1 cellular context compared by ENCODE assay signal in the genomic region with DNA sequence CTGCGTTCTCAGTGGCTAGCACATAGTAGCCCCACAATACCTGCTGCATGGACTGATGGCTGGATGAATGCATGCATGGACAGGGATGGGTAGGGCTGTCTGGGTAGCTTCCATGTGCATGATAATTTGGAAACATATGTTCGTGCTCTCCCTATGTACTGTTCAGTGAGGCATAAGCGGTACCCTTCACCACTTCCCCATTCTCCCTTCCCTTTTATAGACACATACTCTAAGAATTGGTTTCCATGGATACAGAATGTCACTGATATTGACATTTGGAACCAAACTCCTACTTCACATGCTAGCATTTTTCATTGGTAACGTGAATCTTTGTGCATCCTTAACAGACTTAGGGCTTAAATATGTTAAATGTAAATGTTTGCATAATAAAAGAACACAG.
TF ChIP-seq lines count a peak whose summit lies in the region.

No MANE protein-coding gene starts in this region.

TF ChIP-seq in GM12878, 131 proteins besides CTCF, POLR2A, EP300 and RAD21 (continued from another document and continues in another):
- TF ChIP-seq, protein P1, sequence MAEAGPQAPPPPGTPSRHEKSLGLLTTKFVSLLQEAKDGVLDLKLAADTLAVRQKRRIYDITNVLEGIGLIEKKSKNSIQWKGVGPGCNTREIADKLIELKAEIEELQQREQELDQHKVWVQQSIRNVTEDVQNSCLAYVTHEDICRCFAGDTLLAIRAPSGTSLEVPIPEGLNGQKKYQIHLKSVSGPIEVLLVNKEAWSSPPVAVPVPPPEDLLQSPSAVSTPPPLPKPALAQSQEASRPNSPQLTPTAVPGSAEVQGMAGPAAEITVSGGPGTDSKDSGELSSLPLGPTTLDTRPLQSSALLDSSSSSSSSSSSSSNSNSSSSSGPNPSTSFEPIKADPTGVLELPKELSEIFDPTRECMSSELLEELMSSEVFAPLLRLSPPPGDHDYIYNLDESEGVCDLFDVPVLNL (IDR thresholded peaks at IDR 0.05; ENCODE audit: low read depth, low read length), result no peak
- TF ChIP-seq, protein P2, sequence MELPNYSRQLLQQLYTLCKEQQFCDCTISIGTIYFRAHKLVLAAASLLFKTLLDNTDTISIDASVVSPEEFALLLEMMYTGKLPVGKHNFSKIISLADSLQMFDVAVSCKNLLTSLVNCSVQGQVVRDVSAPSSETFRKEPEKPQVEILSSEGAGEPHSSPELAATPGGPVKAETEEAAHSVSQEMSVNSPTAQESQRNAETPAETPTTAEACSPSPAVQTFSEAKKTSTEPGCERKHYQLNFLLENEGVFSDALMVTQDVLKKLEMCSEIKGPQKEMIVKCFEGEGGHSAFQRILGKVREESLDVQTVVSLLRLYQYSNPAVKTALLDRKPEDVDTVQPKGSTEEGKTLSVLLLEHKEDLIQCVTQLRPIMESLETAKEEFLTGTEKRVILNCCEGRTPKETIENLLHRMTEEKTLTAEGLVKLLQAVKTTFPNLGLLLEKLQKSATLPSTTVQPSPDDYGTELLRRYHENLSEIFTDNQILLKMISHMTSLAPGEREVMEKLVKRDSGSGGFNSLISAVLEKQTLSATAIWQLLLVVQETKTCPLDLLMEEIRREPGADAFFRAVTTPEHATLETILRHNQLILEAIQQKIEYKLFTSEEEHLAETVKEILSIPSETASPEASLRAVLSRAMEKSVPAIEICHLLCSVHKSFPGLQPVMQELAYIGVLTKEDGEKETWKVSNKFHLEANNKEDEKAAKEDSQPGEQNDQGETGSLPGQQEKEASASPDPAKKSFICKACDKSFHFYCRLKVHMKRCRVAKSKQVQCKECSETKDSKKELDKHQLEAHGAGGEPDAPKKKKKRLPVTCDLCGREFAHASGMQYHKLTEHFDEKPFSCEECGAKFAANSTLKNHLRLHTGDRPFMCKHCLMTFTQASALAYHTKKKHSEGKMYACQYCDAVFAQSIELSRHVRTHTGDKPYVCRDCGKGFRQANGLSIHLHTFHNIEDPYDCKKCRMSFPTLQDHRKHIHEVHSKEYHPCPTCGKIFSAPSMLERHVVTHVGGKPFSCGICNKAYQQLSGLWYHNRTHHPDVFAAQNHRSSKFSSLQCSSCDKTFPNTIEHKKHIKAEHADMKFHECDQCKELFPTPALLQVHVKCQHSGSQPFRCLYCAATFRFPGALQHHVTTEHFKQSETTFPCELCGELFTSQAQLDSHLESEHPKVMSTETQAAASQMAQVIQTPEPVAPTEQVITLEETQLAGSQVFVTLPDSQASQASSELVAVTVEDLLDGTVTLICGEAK (IDR thresholded peaks at IDR 0.05; ENCODE audit: borderline replicate concordance), result no peak
- TF ChIP-seq MTA2 (IDR thresholded peaks at IDR 0.05; ENCODE audit: low read depth), result no peak
- TF ChIP-seq SUPT20H (IDR thresholded peaks at IDR 0.05; ENCODE audit: borderline replicate concordance, control insufficient read depth, low read depth, low read length), result no peak
- TF ChIP-seq, protein P3, sequence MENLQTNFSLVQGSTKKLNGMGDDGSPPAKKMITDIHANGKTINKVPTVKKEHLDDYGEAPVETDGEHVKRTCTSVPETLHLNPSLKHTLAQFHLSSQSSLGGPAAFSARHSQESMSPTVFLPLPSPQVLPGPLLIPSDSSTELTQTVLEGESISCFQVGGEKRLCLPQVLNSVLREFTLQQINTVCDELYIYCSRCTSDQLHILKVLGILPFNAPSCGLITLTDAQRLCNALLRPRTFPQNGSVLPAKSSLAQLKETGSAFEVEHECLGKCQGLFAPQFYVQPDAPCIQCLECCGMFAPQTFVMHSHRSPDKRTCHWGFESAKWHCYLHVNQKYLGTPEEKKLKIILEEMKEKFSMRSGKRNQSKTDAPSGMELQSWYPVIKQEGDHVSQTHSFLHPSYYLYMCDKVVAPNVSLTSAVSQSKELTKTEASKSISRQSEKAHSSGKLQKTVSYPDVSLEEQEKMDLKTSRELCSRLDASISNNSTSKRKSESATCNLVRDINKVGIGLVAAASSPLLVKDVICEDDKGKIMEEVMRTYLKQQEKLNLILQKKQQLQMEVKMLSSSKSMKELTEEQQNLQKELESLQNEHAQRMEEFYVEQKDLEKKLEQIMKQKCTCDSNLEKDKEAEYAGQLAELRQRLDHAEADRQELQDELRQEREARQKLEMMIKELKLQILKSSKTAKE (IDR thresholded peaks at IDR 0.05; ENCODE audit: low read depth, poor library complexity, severe bottlenecking), result no peak
- TF ChIP-seq TARDBP (IDR thresholded peaks at IDR 0.05; ENCODE audit: borderline replicate concordance), result no peak
- TF ChIP-seq ZZZ3 (IDR thresholded peaks at IDR 0.05; ENCODE audit: control insufficient read depth, insufficient read length, low read depth), result no peak
- no peak for TF ChIP-seq SMAD1 (IDR thresholded peaks at IDR 0.05; ENCODE audit: low read depth, partially characterized antibody)
- no peak for TF ChIP-seq RBBP5 (conservative IDR thresholded peaks at IDR 0.05)
- no peak for TF ChIP-seq NFXL1 (IDR thresholded peaks at IDR 0.05; ENCODE audit: borderline replicate concordance)
- no peak for TF ChIP-seq HDGF (IDR thresholded peaks at IDR 0.05)
- TF ChIP-seq, protein P4, sequence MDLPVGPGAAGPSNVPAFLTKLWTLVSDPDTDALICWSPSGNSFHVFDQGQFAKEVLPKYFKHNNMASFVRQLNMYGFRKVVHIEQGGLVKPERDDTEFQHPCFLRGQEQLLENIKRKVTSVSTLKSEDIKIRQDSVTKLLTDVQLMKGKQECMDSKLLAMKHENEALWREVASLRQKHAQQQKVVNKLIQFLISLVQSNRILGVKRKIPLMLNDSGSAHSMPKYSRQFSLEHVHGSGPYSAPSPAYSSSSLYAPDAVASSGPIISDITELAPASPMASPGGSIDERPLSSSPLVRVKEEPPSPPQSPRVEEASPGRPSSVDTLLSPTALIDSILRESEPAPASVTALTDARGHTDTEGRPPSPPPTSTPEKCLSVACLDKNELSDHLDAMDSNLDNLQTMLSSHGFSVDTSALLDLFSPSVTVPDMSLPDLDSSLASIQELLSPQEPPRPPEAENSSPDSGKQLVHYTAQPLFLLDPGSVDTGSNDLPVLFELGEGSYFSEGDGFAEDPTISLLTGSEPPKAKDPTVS (IDR thresholded peaks at IDR 0.05; ENCODE audit: low read depth, low read length), result no peak
- TF ChIP-seq, protein P5, sequence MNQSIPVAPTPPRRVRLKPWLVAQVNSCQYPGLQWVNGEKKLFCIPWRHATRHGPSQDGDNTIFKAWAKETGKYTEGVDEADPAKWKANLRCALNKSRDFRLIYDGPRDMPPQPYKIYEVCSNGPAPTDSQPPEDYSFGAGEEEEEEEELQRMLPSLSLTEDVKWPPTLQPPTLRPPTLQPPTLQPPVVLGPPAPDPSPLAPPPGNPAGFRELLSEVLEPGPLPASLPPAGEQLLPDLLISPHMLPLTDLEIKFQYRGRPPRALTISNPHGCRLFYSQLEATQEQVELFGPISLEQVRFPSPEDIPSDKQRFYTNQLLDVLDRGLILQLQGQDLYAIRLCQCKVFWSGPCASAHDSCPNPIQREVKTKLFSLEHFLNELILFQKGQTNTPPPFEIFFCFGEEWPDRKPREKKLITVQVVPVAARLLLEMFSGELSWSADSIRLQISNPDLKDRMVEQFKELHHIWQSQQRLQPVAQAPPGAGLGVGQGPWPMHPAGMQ (IDR thresholded peaks at IDR 0.05; ENCODE audit: borderline replicate concordance), result no peak
- no peak for TF ChIP-seq TAF1 (IDR thresholded peaks at IDR 0.05; ENCODE audit: borderline replicate concordance, low read depth, low read length)
- TF ChIP-seq IKZF2 (IDR thresholded peaks at IDR 0.05), result peak; percentile 27 to 34; a peak in 2 of 4 replicates
- TF ChIP-seq RFX5 (IDR thresholded peaks at IDR 0.05; ENCODE audit: low read depth, low read length), result no peak
- TF ChIP-seq WRNIP1 (IDR thresholded peaks at IDR 0.05; ENCODE audit: borderline replicate concordance, low read depth, low read length), result no peak
- TF ChIP-seq, protein P6, sequence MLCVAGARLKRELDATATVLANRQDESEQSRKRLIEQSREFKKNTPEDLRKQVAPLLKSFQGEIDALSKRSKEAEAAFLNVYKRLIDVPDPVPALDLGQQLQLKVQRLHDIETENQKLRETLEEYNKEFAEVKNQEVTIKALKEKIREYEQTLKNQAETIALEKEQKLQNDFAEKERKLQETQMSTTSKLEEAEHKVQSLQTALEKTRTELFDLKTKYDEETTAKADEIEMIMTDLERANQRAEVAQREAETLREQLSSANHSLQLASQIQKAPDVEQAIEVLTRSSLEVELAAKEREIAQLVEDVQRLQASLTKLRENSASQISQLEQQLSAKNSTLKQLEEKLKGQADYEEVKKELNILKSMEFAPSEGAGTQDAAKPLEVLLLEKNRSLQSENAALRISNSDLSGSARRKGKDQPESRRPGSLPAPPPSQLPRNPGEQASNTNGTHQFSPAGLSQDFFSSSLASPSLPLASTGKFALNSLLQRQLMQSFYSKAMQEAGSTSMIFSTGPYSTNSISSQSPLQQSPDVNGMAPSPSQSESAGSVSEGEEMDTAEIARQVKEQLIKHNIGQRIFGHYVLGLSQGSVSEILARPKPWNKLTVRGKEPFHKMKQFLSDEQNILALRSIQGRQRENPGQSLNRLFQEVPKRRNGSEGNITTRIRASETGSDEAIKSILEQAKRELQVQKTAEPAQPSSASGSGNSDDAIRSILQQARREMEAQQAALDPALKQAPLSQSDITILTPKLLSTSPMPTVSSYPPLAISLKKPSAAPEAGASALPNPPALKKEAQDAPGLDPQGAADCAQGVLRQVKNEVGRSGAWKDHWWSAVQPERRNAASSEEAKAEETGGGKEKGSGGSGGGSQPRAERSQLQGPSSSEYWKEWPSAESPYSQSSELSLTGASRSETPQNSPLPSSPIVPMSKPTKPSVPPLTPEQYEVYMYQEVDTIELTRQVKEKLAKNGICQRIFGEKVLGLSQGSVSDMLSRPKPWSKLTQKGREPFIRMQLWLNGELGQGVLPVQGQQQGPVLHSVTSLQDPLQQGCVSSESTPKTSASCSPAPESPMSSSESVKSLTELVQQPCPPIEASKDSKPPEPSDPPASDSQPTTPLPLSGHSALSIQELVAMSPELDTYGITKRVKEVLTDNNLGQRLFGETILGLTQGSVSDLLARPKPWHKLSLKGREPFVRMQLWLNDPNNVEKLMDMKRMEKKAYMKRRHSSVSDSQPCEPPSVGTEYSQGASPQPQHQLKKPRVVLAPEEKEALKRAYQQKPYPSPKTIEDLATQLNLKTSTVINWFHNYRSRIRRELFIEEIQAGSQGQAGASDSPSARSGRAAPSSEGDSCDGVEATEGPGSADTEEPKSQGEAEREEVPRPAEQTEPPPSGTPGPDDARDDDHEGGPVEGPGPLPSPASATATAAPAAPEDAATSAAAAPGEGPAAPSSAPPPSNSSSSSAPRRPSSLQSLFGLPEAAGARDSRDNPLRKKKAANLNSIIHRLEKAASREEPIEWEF (IDR thresholded peaks at IDR 0.05; ENCODE audit: insufficient replicate concordance, low read depth, low read length), result no peak
- no peak for TF ChIP-seq ETV6 (conservative IDR thresholded peaks at IDR 0.05 in 1 of 2, IDR thresholded peaks at IDR 0.05 in 1 of 2; ENCODE audit: borderline replicate concordance in 1 of 2, low read depth in 1 of 2)
- no peak for TF ChIP-seq NBN (IDR thresholded peaks at IDR 0.05)
- TF ChIP-seq, protein P7, sequence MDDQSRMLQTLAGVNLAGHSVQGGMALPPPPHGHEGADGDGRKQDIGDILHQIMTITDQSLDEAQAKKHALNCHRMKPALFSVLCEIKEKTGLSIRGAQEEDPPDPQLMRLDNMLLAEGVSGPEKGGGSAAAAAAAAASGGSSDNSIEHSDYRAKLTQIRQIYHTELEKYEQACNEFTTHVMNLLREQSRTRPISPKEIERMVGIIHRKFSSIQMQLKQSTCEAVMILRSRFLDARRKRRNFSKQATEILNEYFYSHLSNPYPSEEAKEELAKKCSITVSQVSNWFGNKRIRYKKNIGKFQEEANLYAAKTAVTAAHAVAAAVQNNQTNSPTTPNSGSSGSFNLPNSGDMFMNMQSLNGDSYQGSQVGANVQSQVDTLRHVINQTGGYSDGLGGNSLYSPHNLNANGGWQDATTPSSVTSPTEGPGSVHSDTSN (IDR thresholded peaks at IDR 0.05; ENCODE audit: insufficient replicate concordance, low read depth, low read length), result no peak
- no peak for TF ChIP-seq CBX5 (IDR thresholded peaks at IDR 0.05; ENCODE audit: low read depth)
- TF ChIP-seq EZH2 (IDR thresholded peaks at IDR 0.05; ENCODE audit: borderline replicate concordance, control insufficient read depth, low read depth, low read length), result no peak
- TF ChIP-seq, protein P8, sequence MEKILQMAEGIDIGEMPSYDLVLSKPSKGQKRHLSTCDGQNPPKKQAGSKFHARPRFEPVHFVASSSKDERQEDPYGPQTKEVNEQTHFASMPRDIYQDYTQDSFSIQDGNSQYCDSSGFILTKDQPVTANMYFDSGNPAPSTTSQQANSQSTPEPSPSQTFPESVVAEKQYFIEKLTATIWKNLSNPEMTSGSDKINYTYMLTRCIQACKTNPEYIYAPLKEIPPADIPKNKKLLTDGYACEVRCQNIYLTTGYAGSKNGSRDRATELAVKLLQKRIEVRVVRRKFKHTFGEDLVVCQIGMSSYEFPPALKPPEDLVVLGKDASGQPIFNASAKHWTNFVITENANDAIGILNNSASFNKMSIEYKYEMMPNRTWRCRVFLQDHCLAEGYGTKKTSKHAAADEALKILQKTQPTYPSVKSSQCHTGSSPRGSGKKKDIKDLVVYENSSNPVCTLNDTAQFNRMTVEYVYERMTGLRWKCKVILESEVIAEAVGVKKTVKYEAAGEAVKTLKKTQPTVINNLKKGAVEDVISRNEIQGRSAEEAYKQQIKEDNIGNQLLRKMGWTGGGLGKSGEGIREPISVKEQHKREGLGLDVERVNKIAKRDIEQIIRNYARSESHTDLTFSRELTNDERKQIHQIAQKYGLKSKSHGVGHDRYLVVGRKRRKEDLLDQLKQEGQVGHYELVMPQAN (conservative IDR thresholded peaks at IDR 0.05), result no peak
- TF ChIP-seq SP1 (IDR thresholded peaks at IDR 0.05; ENCODE audit: low read depth, low read length), result no peak
- TF ChIP-seq NFYA (IDR thresholded peaks at IDR 0.05; ENCODE audit: borderline replicate concordance, low read depth, low read length), result no peak
- TF ChIP-seq, protein P9, sequence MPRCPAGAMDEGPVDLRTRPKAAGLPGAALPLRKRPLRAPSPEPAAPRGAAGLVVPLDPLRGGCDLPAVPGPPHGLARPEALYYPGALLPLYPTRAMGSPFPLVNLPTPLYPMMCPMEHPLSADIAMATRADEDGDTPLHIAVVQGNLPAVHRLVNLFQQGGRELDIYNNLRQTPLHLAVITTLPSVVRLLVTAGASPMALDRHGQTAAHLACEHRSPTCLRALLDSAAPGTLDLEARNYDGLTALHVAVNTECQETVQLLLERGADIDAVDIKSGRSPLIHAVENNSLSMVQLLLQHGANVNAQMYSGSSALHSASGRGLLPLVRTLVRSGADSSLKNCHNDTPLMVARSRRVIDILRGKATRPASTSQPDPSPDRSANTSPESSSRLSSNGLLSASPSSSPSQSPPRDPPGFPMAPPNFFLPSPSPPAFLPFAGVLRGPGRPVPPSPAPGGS (IDR thresholded peaks at IDR 0.05; ENCODE audit: borderline replicate concordance, insufficient read depth, low read depth, low read length, poor library complexity, severe bottlenecking), result no peak
- peak in 1 of 2 experiments; percentile 60; a peak in 1 of 4 replicates for TF ChIP-seq SRF (IDR thresholded peaks at IDR 0.05; ENCODE audit: low read depth in 2 of 2, low read length in 2 of 2)
- TF ChIP-seq, protein P10, sequence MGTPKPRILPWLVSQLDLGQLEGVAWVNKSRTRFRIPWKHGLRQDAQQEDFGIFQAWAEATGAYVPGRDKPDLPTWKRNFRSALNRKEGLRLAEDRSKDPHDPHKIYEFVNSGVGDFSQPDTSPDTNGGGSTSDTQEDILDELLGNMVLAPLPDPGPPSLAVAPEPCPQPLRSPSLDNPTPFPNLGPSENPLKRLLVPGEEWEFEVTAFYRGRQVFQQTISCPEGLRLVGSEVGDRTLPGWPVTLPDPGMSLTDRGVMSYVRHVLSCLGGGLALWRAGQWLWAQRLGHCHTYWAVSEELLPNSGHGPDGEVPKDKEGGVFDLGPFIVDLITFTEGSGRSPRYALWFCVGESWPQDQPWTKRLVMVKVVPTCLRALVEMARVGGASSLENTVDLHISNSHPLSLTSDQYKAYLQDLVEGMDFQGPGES (IDR thresholded peaks at IDR 0.05), result no peak
